1 cellular context compared by ENCODE assay signal in the genomic region with DNA sequence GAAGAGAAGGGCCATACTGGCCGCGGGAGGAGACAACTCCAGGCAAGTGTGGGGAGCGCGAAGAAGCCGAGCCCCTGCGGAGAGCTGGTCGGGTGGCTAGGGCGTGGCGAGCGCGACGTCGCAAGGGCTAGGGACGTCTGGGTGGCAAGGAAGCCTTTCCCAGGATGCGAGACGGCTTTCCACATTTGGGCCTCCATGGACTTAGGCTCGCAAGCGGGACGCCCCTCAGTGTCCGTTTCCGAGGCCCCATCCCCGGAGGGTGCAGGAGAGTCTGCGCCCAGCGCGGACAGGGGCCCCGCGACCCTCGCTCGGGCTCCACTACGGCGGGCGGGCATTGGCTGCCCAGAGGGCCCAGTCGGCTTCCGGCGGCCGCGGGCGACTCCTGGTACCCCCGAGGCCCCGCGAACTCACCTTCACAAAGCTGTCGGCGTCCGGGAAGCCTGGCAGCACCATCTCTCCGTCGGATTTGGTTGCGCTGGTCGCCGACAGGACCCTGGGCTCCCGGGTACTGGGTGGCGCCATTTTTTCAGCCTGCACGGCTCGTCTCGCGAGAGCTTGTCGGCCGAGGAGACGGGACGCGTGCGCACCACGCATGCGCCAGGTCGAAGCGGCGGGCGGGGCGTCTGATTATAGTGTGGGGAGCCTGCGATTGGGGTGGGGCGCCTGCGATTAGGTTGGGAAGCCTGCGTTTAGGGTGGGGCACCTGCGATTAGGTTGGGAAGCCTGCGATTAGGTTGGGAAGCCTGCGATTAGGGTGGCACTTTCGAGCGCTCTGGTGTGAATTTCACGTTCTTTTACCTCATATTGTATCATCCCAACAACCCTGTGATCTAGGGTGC.
TF ChIP-seq lines count a peak whose summit lies in the region.

A gene (minus strand): TSS at position 560 of the 839 bp plus-strand sequence. CDS start 38 bp downstream, at position 522.

TF ChIP-seq in K562, 482 proteins besides CTCF, POLR2A, EP300 and RAD21 (continued from another document and continues in another):
- TF ChIP-seq, protein P1, sequence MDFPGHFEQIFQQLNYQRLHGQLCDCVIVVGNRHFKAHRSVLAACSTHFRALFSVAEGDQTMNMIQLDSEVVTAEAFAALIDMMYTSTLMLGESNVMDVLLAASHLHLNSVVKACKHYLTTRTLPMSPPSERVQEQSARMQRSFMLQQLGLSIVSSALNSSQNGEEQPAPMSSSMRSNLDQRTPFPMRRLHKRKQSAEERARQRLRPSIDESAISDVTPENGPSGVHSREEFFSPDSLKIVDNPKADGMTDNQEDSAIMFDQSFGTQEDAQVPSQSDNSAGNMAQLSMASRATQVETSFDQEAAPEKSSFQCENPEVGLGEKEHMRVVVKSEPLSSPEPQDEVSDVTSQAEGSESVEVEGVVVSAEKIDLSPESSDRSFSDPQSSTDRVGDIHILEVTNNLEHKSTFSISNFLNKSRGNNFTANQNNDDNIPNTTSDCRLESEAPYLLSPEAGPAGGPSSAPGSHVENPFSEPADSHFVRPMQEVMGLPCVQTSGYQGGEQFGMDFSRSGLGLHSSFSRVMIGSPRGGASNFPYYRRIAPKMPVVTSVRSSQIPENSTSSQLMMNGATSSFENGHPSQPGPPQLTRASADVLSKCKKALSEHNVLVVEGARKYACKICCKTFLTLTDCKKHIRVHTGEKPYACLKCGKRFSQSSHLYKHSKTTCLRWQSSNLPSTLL (IDR thresholded peaks at IDR 0.05), result no peak
- TF ChIP-seq, protein P2, sequence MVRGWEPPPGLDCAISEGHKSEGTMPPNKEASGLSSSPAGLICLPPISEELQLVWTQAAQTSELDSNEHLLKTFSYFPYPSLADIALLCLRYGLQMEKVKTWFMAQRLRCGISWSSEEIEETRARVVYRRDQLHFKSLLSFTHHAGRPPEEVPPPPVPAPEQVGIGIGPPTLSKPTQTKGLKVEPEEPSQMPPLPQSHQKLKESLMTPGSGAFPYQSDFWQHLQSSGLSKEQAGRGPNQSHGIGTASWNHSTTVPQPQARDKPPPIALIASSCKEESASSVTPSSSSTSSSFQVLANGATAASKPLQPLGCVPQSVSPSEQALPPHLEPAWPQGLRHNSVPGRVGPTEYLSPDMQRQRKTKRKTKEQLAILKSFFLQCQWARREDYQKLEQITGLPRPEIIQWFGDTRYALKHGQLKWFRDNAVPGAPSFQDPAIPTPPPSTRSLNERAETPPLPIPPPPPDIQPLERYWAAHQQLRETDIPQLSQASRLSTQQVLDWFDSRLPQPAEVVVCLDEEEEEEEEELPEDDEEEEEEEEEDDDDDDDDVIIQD (CRISPR knock-in tag; IDR thresholded peaks at IDR 0.05), result 0 out of 2 replicates have a peak, but pooled peaks have one; percentile 33
- TF ChIP-seq, protein P3, sequence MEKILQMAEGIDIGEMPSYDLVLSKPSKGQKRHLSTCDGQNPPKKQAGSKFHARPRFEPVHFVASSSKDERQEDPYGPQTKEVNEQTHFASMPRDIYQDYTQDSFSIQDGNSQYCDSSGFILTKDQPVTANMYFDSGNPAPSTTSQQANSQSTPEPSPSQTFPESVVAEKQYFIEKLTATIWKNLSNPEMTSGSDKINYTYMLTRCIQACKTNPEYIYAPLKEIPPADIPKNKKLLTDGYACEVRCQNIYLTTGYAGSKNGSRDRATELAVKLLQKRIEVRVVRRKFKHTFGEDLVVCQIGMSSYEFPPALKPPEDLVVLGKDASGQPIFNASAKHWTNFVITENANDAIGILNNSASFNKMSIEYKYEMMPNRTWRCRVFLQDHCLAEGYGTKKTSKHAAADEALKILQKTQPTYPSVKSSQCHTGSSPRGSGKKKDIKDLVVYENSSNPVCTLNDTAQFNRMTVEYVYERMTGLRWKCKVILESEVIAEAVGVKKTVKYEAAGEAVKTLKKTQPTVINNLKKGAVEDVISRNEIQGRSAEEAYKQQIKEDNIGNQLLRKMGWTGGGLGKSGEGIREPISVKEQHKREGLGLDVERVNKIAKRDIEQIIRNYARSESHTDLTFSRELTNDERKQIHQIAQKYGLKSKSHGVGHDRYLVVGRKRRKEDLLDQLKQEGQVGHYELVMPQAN (IDR thresholded peaks at IDR 0.05; ENCODE audit: borderline replicate concordance), result peak; percentile 79; the same call in 1 of the 2 replicates
- TF ChIP-seq POLR2AphosphoS5 (IDR thresholded peaks at IDR 0.05; ENCODE audit: control insufficient read depth, insufficient read depth, low read depth, low read length) (peak; percentile 86), HDAC3 (IDR thresholded peaks at IDR 0.05; ENCODE audit: borderline replicate concordance, partially characterized antibody) (no peak), SNIP1 (IDR thresholded peaks at IDR 0.05; ENCODE audit: low read depth) (no peak), XRCC5 (IDR thresholded peaks at IDR 0.05; ENCODE audit: low read depth, low read length) (no peak; the same call in 1 of the 2 replicates), KDM2B (CRISPR knock-in tag; IDR thresholded peaks at IDR 0.05) (0 out of 2 replicates have a peak, but pooled peaks have one; percentile 65), ZNF311 (CRISPR knock-in tag; IDR thresholded peaks at IDR 0.05) (no peak), RB1 (IDR thresholded peaks at IDR 0.05; ENCODE audit: low read depth) (peak; percentile 75; the same call in 1 of the 2 replicates), ZNF717 (CRISPR knock-in tag; IDR thresholded peaks at IDR 0.05) (no peak), PHB (CRISPR knock-in tag; IDR thresholded peaks at IDR 0.05) (0 out of 2 replicates have a peak, but pooled peaks have one; percentile 39), PHTF2 (CRISPR knock-in tag; IDR thresholded peaks at IDR 0.05) (no peak), RBM17 (IDR thresholded peaks at IDR 0.05; ENCODE audit: borderline replicate concordance, low read depth, low read length) (no peak), ZNF24 (IDR thresholded peaks at IDR 0.05) (no peak), SAFB2 (IDR thresholded peaks at IDR 0.05; ENCODE audit: borderline replicate concordance, low read depth, low read length, severe bottlenecking) (no peak), STAT5B (CRISPR knock-in tag; IDR thresholded peaks at IDR 0.05) (no peak), SLC30A9 (CRISPR knock-in tag; IDR thresholded peaks at IDR 0.05) (no peak), MTA2 (IDR thresholded peaks at IDR 0.05; ENCODE audit: low read depth) (no peak), HMG20B (CRISPR knock-in tag; IDR thresholded peaks at IDR 0.05) (no peak), TCF3 (CRISPR knock-in tag; IDR thresholded peaks at IDR 0.05) (peak; percentile 13; the same call in 1 of the 2 replicates), HNRNPH1 (optimal IDR thresholded peaks at IDR 0.05; ENCODE audit: low read depth, low read length) (no peak), CC2D1A (IDR thresholded peaks at IDR 0.05) (no peak), KDM5B (IDR thresholded peaks at IDR 0.05; ENCODE audit: insufficient replicate concordance, low read depth, low read length) (peak; percentile 91), CCAR2 (IDR thresholded peaks at IDR 0.05; ENCODE audit: low read depth, low read length) (no peak)
- TF ChIP-seq, protein P4, sequence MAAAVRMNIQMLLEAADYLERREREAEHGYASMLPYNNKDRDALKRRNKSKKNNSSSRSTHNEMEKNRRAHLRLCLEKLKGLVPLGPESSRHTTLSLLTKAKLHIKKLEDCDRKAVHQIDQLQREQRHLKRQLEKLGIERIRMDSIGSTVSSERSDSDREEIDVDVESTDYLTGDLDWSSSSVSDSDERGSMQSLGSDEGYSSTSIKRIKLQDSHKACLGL (CRISPR knock-in tag; IDR thresholded peaks at IDR 0.05; ENCODE audit: borderline replicate concordance, poor library complexity, severe bottlenecking), result peak; percentile 35
- TF ChIP-seq, protein P5, sequence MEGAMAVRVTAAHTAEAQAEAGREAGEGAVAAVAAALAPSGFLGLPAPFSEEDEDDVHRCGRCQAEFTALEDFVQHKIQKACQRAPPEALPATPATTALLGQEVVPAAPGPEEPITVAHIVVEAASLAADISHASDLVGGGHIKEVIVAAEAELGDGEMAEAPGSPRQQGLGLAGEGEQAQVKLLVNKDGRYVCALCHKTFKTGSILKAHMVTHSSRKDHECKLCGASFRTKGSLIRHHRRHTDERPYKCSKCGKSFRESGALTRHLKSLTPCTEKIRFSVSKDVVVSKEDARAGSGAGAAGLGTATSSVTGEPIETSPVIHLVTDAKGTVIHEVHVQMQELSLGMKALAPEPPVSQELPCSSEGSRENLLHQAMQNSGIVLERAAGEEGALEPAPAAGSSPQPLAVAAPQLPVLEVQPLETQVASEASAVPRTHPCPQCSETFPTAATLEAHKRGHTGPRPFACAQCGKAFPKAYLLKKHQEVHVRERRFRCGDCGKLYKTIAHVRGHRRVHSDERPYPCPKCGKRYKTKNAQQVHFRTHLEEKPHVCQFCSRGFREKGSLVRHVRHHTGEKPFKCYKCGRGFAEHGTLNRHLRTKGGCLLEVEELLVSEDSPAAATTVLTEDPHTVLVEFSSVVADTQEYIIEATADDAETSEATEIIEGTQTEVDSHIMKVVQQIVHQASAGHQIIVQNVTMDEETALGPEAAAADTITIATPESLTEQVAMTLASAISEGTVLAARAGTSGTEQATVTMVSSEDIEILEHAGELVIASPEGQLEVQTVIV (CRISPR knock-in tag; IDR thresholded peaks at IDR 0.05; ENCODE audit: borderline replicate concordance), result no peak
- TF ChIP-seq, protein P6, sequence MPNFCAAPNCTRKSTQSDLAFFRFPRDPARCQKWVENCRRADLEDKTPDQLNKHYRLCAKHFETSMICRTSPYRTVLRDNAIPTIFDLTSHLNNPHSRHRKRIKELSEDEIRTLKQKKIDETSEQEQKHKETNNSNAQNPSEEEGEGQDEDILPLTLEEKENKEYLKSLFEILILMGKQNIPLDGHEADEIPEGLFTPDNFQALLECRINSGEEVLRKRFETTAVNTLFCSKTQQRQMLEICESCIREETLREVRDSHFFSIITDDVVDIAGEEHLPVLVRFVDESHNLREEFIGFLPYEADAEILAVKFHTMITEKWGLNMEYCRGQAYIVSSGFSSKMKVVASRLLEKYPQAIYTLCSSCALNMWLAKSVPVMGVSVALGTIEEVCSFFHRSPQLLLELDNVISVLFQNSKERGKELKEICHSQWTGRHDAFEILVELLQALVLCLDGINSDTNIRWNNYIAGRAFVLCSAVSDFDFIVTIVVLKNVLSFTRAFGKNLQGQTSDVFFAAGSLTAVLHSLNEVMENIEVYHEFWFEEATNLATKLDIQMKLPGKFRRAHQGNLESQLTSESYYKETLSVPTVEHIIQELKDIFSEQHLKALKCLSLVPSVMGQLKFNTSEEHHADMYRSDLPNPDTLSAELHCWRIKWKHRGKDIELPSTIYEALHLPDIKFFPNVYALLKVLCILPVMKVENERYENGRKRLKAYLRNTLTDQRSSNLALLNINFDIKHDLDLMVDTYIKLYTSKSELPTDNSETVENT (CRISPR knock-in tag; IDR thresholded peaks at IDR 0.05), result peak; percentile 22; the same call in 1 of the 2 replicates
- TF ChIP-seq, protein P7, sequence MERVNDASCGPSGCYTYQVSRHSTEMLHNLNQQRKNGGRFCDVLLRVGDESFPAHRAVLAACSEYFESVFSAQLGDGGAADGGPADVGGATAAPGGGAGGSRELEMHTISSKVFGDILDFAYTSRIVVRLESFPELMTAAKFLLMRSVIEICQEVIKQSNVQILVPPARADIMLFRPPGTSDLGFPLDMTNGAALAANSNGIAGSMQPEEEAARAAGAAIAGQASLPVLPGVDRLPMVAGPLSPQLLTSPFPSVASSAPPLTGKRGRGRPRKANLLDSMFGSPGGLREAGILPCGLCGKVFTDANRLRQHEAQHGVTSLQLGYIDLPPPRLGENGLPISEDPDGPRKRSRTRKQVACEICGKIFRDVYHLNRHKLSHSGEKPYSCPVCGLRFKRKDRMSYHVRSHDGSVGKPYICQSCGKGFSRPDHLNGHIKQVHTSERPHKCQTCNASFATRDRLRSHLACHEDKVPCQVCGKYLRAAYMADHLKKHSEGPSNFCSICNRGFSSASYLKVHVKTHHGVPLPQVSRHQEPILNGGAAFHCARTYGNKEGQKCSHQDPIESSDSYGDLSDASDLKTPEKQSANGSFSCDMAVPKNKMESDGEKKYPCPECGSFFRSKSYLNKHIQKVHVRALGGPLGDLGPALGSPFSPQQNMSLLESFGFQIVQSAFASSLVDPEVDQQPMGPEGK (CRISPR knock-in tag; IDR thresholded peaks at IDR 0.05; ENCODE audit: borderline replicate concordance), result no peak
- TF ChIP-seq, protein P8, sequence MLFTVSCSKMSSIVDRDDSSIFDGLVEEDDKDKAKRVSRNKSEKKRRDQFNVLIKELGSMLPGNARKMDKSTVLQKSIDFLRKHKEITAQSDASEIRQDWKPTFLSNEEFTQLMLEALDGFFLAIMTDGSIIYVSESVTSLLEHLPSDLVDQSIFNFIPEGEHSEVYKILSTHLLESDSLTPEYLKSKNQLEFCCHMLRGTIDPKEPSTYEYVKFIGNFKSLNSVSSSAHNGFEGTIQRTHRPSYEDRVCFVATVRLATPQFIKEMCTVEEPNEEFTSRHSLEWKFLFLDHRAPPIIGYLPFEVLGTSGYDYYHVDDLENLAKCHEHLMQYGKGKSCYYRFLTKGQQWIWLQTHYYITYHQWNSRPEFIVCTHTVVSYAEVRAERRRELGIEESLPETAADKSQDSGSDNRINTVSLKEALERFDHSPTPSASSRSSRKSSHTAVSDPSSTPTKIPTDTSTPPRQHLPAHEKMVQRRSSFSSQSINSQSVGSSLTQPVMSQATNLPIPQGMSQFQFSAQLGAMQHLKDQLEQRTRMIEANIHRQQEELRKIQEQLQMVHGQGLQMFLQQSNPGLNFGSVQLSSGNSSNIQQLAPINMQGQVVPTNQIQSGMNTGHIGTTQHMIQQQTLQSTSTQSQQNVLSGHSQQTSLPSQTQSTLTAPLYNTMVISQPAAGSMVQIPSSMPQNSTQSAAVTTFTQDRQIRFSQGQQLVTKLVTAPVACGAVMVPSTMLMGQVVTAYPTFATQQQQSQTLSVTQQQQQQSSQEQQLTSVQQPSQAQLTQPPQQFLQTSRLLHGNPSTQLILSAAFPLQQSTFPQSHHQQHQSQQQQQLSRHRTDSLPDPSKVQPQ (CRISPR knock-in tag; IDR thresholded peaks at IDR 0.05; ENCODE audit: borderline replicate concordance), result no peak
- TF ChIP-seq, protein P9, sequence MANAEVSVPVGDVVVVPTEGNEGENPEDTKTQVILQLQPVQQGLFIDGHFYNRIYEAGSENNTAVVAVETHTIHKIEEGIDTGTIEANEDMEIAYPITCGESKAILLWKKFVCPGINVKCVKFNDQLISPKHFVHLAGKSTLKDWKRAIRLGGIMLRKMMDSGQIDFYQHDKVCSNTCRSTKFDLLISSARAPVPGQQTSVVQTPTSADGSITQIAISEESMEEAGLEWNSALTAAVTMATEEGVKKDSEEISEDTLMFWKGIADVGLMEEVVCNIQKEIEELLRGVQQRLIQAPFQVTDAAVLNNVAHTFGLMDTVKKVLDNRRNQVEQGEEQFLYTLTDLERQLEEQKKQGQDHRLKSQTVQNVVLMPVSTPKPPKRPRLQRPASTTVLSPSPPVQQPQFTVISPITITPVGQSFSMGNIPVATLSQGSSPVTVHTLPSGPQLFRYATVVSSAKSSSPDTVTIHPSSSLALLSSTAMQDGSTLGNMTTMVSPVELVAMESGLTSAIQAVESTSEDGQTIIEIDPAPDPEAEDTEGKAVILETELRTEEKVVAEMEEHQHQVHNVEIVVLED (CRISPR knock-in tag; IDR thresholded peaks at IDR 0.05), result peak; percentile 29; the same call in 1 of the 2 replicates
- TF ChIP-seq, protein P10, sequence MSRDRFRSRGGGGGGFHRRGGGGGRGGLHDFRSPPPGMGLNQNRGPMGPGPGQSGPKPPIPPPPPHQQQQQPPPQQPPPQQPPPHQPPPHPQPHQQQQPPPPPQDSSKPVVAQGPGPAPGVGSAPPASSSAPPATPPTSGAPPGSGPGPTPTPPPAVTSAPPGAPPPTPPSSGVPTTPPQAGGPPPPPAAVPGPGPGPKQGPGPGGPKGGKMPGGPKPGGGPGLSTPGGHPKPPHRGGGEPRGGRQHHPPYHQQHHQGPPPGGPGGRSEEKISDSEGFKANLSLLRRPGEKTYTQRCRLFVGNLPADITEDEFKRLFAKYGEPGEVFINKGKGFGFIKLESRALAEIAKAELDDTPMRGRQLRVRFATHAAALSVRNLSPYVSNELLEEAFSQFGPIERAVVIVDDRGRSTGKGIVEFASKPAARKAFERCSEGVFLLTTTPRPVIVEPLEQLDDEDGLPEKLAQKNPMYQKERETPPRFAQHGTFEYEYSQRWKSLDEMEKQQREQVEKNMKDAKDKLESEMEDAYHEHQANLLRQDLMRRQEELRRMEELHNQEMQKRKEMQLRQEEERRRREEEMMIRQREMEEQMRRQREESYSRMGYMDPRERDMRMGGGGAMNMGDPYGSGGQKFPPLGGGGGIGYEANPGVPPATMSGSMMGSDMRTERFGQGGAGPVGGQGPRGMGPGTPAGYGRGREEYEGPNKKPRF (IDR thresholded peaks at IDR 0.05; ENCODE audit: low read depth, low read length), result no peak
